8 cellular contexts compared by ENCODE assay signal in genomic region chr19:2494447-2495129, GRCh38. TPM values are rescaled to one million over a fixed set of nuclear protein-coding genes. Genes with fewer than 3 reads are reported as not detected.
DNase-seq lines count a peak whose midpoint lies in the region; ATAC-seq and TF ChIP-seq lines count a peak whose summit lies in the region.

No MANE protein-coding gene starts in this region.

- 6% methylated on average over 72 of the region's 72 CpGs for WGBS in urinary bladder

- H3K27me3 Mint-ChIP-seq in activated naive CD4-positive, alpha-beta T cell treated with anti-CD3 and anti-CD28 coated beads, Interleukin-2, amount 50 U/mL, for 24 hours = peaks cover 21% of the 10 kb centered on the region
- peaks cover 40% of the 10 kb centered on the region for H3K27me3 Mint-ChIP-seq in neural progenitor cell (ENCODE audit: insufficient read depth, low read depth)

- no peaks in the 10 kb centered on the region for H3K36me3 ChIP-seq in A673 (ENCODE audit: insufficient read depth, low read length, poor library complexity, severe bottlenecking)
- H3K36me3 ChIP-seq in Panc1 (ENCODE audit: control insufficient read depth, insufficient read depth, low read length) = no peaks in the 10 kb centered on the region
- H3K36me3 ChIP-seq in neural progenitor cell = no peaks in the 10 kb centered on the region
- H3K36me3 ChIP-seq in urinary bladder (ENCODE audit: insufficient read depth) = no peaks in the 10 kb centered on the region

- H3K27ac Mint-ChIP-seq in activated naive CD4-positive, alpha-beta T cell treated with anti-CD3 and anti-CD28 coated beads, Interleukin-2, amount 50 U/mL, for 24 hours = no peak overlapping the region
- no peak overlapping the region for H3K27ac Mint-ChIP-seq in neural progenitor cell

- no peaks in the 10 kb centered on the region for H3K79me2 ChIP-seq in neural progenitor cell (ENCODE audit: low read depth)

- peak; percentile 78 for DNase-seq in A673 (ENCODE audit: low spot score)
- DNase-seq in Panc1 (ENCODE audit: low read depth, low spot score) = no peak
- peak; percentile 65 for DNase-seq in glomerular visceral epithelial cell (ENCODE audit: extremely low spot score)
- peak; percentile 75 for DNase-seq in neural progenitor cell (ENCODE audit: low spot score)

- H3K27me3 ChIP-seq in A673 (replicated peaks; ENCODE audit: insufficient read depth, low read depth, low read length, poor library complexity) (peaks cover 2% of the 10 kb centered on the region), Panc1 (ENCODE audit: control insufficient read depth, insufficient read depth, low read length) (no peaks in the 10 kb centered on the region), neural progenitor cell (peaks cover 68% of the 10 kb centered on the region)

- no peak for TF ChIP-seq CTCF in A673 (conservative IDR thresholded peaks at IDR 0.05; ENCODE audit: low read depth, low read length)
- TF ChIP-seq CTCF in Panc1 (IDR thresholded peaks at IDR 0.05) = no peak
- no peak for TF ChIP-seq CTCF in neural progenitor cell (IDR thresholded peaks at IDR 0.05)

- H3K4me2 ChIP-seq in neural progenitor cell = peak overlapping the region; percentile 79

- ATAC-seq in Panc1 (peak; percentile 80), GM21529 (IDR thresholded peaks at IDR 0.05; ENCODE audit: unreplicated experiment) (no peak)

- peaks cover 21% of the 10 kb centered on the region for H3K4me1 Mint-ChIP-seq in activated naive CD4-positive, alpha-beta T cell treated with anti-CD3 and anti-CD28 coated beads, Interleukin-2, amount 50 U/mL, for 24 hours
- H3K4me1 Mint-ChIP-seq in neural progenitor cell = peaks cover 34% of the 10 kb centered on the region

- H3K4me3 Mint-ChIP-seq in activated naive CD4-positive, alpha-beta T cell treated with anti-CD3 and anti-CD28 coated beads, Interleukin-2, amount 50 U/mL, for 24 hours = peak overlapping the region; percentile 75
- H3K4me3 Mint-ChIP-seq in neural progenitor cell = peak overlapping the region; percentile 81

- H3K9me3 ChIP-seq in A673 (ENCODE audit: low read depth, low read length, poor library complexity, severe bottlenecking) (no peaks in the 10 kb centered on the region), Panc1 (ENCODE audit: control insufficient read depth, insufficient read depth, low read depth, low read length) (no peaks in the 10 kb centered on the region), neural progenitor cell (ENCODE audit: low read depth) (no peaks in the 10 kb centered on the region)

- H3F3A ChIP-seq in neural progenitor cell (ENCODE audit: low read depth) = peaks cover 15% of the 10 kb centered on the region

- peak; percentile 27 for TF ChIP-seq POLR2A in GM18951 (IDR thresholded peaks at IDR 0.05; ENCODE audit: extremely low read depth, insufficient read depth, insufficient read length)

- H3K4me1 ChIP-seq in A673 (ENCODE audit: insufficient read depth, low read length, poor library complexity, severe bottlenecking) (peaks cover 6% of the 10 kb centered on the region), Panc1 (ENCODE audit: control insufficient read depth, insufficient read depth, low read length) (peaks cover 33% of the 10 kb centered on the region), neural progenitor cell (peaks cover 8% of the 10 kb centered on the region), urinary bladder (ENCODE audit: insufficient read depth) (no peaks in the 10 kb centered on the region)

- POLR2A ChIA-PET in A673 (lab: Charles Lee; ENCODE audit: low non-redundant PET) = interaction anchor here (0.7 kb wide), 1 partner anchor 24 kb away, joined by 3 read pairs; no protein-coding TSS in a partner anchor
- POLR2A ChIA-PET in Panc1 (lab: Charles Lee) = interaction anchor here (0.5 kb wide), 1 partner anchor 16 kb away, joined by 3 read pairs; no protein-coding TSS in a partner anchor

- CTCF ChIA-PET in A673 (lab: Charles Lee) = no interaction called here
- CTCF ChIA-PET in Panc1 (lab: Charles Lee) = interaction anchor here (0.7 to 1.1 kb wide), 2 partner anchors 18 to 84 kb away, joined by 3 to 4 read pairs; no protein-coding TSS in a partner anchor

- intact Hi-C loops in A673 (cut with micrococcal nuclease; ENCODE audit: unreplicated experiment) (no loop called here), Panc1 (cut with micrococcal nuclease; ENCODE audit: unreplicated experiment) (loop anchor here (2.0 kb wide), 1 partner anchor 44 kb away; no protein-coding TSS in a partner anchor)

- no peaks in the 10 kb centered on the region for H3K36me3 Mint-ChIP-seq in activated naive CD4-positive, alpha-beta T cell treated with anti-CD3 and anti-CD28 coated beads, Interleukin-2, amount 50 U/mL, for 24 hours
- H3K36me3 Mint-ChIP-seq in neural progenitor cell = no peaks in the 10 kb centered on the region

- H2AFZ ChIP-seq in neural progenitor cell (replicated peaks) = peak overlapping the region; percentile 78

- BruUV-seq in A673 (replicated peaks; lab: Mats Ljungman, UMichigan) (no TSS peak), Panc1 (replicated peaks; lab: Mats Ljungman, UMichigan) (no TSS peak)

- no peak overlapping the region for H3K9ac ChIP-seq in neural progenitor cell

- no peaks in the 10 kb centered on the region for H3K9me3 Mint-ChIP-seq in activated naive CD4-positive, alpha-beta T cell treated with anti-CD3 and anti-CD28 coated beads, Interleukin-2, amount 50 U/mL, for 24 hours
- H3K9me3 Mint-ChIP-seq in neural progenitor cell = peaks cover 3% of the 10 kb centered on the region

- H3K4me3 ChIP-seq in A673 (ENCODE audit: low read depth, low read length, poor library complexity, severe bottlenecking) (peak overlapping the region; percentile 54), Panc1 (ENCODE audit: low read depth in 2 of 2, low read length in 2 of 2) (peak overlapping the region; percentile 58 to 76), neural progenitor cell (peak overlapping the region; percentile 56), urinary bladder (ENCODE audit: low read depth, low read length) (peak overlapping the region; percentile 49)

- H4K20me1 ChIP-seq in neural progenitor cell (ENCODE audit: low read depth) = no peaks in the 10 kb centered on the region

- H3K27ac ChIP-seq in A673 (ENCODE audit: low read depth, low read length, poor library complexity, severe bottlenecking) (peak overlapping the region; percentile 68), Panc1 (ENCODE audit: low read length) (peak overlapping the region; percentile 85), neural progenitor cell (no peak overlapping the region), urinary bladder (ENCODE audit: low read depth) (peak overlapping the region; percentile 27)

- in situ Hi-C loops in GM18951 (cut with MboI; ENCODE audit: low sequenced_read_pairs, unreplicated experiment) = no loop called here
- in situ Hi-C loops in Panc1 (cut with HindIII; ENCODE audit: low pct_unique_long_range_greater_than_20kb, low sequenced_read_pairs) = no loop called here

RNA-seq across cellular contexts. Expression of gene GADD45B, which starts 18.7 kb away (rescaled TPM):
- 12.3 and 16.4 TPM in 2 replicates for total RNA-seq in A673 (2021)
- total RNA-seq in Panc1 (2021; ENCODE audit: unreplicated experiment) = 56.2 TPM
- polyA plus RNA-seq in Panc1 (2012; ENCODE audit: insufficient read length) = 43.3 TPM
- total RNA-seq in neural progenitor cell (ENCODE audit: low replicate concordance) = 3.9 and 6.2 TPM in 2 replicates
- 23.2 TPM for total RNA-seq in urinary bladder
- polyA plus RNA-seq in urinary bladder = 163 TPM

RNA-seq across cellular contexts. Expression of gene LMNB2, which starts 37.8 kb away (rescaled TPM):
- 241 and 243 TPM in 2 replicates for total RNA-seq in A673 (2021)
- 159 TPM for total RNA-seq in Panc1 (2021; ENCODE audit: unreplicated experiment)
- 166 TPM for polyA plus RNA-seq in Panc1 (2012; ENCODE audit: insufficient read length)
- 78.0 and 246 TPM in 2 replicates for total RNA-seq in neural progenitor cell (ENCODE audit: low replicate concordance)
- 33.4 TPM for total RNA-seq in urinary bladder
- polyA plus RNA-seq in urinary bladder = 22.2 TPM
